In the genomic region with DNA sequence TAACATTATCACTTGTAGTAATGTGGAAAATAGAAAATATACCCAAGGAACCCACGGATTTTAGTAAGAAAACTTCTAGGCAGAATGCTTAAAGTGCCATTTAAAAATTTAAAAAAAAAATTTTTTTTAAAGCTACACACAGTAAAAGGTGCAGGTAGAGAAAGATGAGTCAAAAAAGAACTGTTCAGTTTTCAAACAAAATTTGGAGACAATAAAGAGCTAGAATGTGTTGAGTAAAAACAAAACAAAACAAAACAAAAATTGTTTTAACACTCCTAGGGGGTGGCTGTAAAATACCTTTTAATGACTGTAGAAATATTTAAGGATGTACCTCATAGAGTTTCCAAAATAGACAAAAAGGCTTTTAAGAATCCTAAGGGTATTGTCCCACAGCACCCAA, we compare ENCODE assay signal across 19 cellular contexts.
"Had no signal": no experiment of that assay in that cellular context is flagged by ENCODE, and none has a peak within 500 bp of the region (broad histone marks: within the 10 kb centered on the region; RNA-seq: fewer than 3 reads in every experiment).

No MANE protein-coding gene starts in this region.

- H3K79me2 ChIP-seq: hepatocyte had no signal

- H3K36me3 ChIP-seq: pancreas, stomach, thoracic aorta, transverse colon had no signal

- ATAC-seq: left colon, mucosa of descending colon had no signal

- H3K4me3 ChIP-seq: coronary artery, dorsolateral prefrontal cortex, hepatocyte, mucosa of descending colon, pancreas, stomach, thoracic aorta, transverse colon had no signal

- H3K27ac ChIP-seq: hepatocyte, thoracic aorta had no signal

- H3K4me2 ChIP-seq: hepatocyte had no signal

- DNase-seq: dorsolateral prefrontal cortex; effector CD8-positive, alpha-beta T cell; foreskin melanocyte; head of caudate nucleus; left colon; left ventricle myocardium superior; mucosa of descending colon; natural killer cell; nucleus accumbens; small intestine; stimulated activated CD4-positive, alpha-beta T cell treated with anti-CD3 and anti-CD28 coated beads, Interleukin-12 subunit alpha, Interleukin-12 subunit beta, amount 100 ng/mL, for 4 hours; stimulated activated naive CD4-positive, alpha-beta T cell; stomach; substantia nigra; transverse colon had no signal

- FAIRE-seq: pancreas, small intestine had no signal

- H3K9me3 ChIP-seq: mucosa of descending colon, pancreas, stomach, thoracic aorta, transverse colon had no signal

- H3K27me3 ChIP-seq: dorsolateral prefrontal cortex, hepatocyte, pancreas, stomach, transverse colon had no signal

- H2AFZ ChIP-seq: hepatocyte had no signal
